In the genomic region with DNA sequence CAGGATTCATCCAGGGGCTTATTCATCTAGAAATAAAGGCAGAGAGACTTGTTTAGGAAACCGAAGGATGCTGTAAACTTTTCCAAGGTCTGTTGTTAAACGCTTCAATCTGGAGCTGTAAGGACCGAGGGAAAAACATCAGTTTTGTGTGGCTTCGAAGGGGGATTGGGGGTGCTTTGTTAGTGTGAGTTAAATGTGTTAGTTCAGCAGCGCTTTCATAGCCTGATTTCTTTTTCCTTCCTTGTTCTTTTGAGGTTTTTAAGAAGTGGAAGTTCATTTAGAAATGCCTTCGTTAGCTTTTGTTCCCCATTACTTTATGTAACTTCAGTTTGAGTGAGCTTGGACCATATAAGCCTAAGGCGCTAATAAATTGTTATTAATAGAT, we compare ENCODE assay signal across 8 cellular contexts. TPM values are rescaled to one million over a fixed set of nuclear protein-coding genes. Genes with fewer than 3 reads are reported as not detected.
DNase-seq lines count a peak whose midpoint lies in the region; ATAC-seq and TF ChIP-seq lines count a peak whose summit lies in the region.

No MANE protein-coding gene starts in this region.

- H3K27me3 ChIP-seq in left ventricle myocardium inferior (ENCODE audit: low read depth) (no peaks in the 10 kb centered on the region), vagina (no peaks in the 10 kb centered on the region)

- DNase-seq in left ventricle myocardium inferior (no peak), left cardiac atrium (no peak), astrocyte of the cerebellum (ENCODE audit: low read depth) (no peak), medulla oblongata (ENCODE audit: extremely low spot score) (peak; percentile 56), vagina (ENCODE audit: extremely low spot score in 2 of 2) (no peak), NCI-H1105 (lab: John Stamatoyannopoulos, UW) (no peak), NK-92 (lab: John Stamatoyannopoulos, UW; ENCODE audit: unreplicated experiment) (no peak)
- no peak for DNase-seq in activated CD8-positive, alpha-beta memory T cell treated with anti-CD3 and anti-CD28 coated beads, Interleukin-2, amount 50 U/mL, for 4 hours

- H3K27ac ChIP-seq in left ventricle myocardium inferior (replicated peaks) = peak overlapping the region; percentile 92
- no peak overlapping the region for H3K27ac ChIP-seq in vagina

- intact Hi-C loops in left ventricle myocardium inferior (cut with micrococcal nuclease) = loop anchor here (5.0 kb wide), 1 partner anchor 77 kb away; no protein-coding TSS in a partner anchor
- intact Hi-C loops in left cardiac atrium (cut with DNase I) = loop anchor here in 1 of 2 donors (5.0 kb wide), 1 partner anchor 67 kb away; no protein-coding TSS in a partner anchor
- intact Hi-C loops in vagina (cut with DNase I) = no loop called here

- in situ Hi-C loops in astrocyte of the cerebellum (cut with HindIII; ENCODE audit: low sequenced_read_pairs) = no loop called here

- H3K36me3 ChIP-seq in left ventricle myocardium inferior (no peaks in the 10 kb centered on the region), vagina (no peaks in the 10 kb centered on the region)

- TF ChIP-seq CTCF in left ventricle myocardium inferior (IDR thresholded peaks at IDR 0.05; ENCODE audit: borderline replicate concordance) (no peak), astrocyte of the cerebellum (IDR thresholded peaks at IDR 0.05; ENCODE audit: low read depth, low read length, missing control alignments) (no peak), vagina (IDR thresholded peaks at IDR 0.05) (no peak)

- no peak for TF ChIP-seq POLR2A in vagina (IDR thresholded peaks at IDR 0.05)

- H3K4me1 ChIP-seq in left ventricle myocardium inferior (peaks cover 66% of the 10 kb centered on the region), vagina (peaks cover 54% of the 10 kb centered on the region)

- peak overlapping the region; percentile 85 for H3K4me3 ChIP-seq in left ventricle myocardium inferior
- peak overlapping the region; percentile 96 for H3K4me3 ChIP-seq in astrocyte of the cerebellum (ENCODE audit: low read depth, low read length)
- peak overlapping the region; percentile 71 to 87 for H3K4me3 ChIP-seq in vagina

- ATAC-seq in left cardiac atrium = no peak

- H3K9me3 ChIP-seq in left ventricle myocardium inferior (replicated peaks) (no peaks in the 10 kb centered on the region), vagina (no peaks in the 10 kb centered on the region)

RNA-seq across cellular contexts. Expression of gene ANKS1A, which starts 1.5 kb away (rescaled TPM):
- 33.5 TPM for total RNA-seq in left ventricle myocardium inferior
- total RNA-seq in left cardiac atrium = 10 to 100 TPM; 20.9 to 26.4 TPM
- total RNA-seq in vagina = 24.3 TPM

RNA-seq across cellular contexts. Expression of gene TAF11, which starts 2.7 kb away (rescaled TPM):
- 18.1 TPM for total RNA-seq in left ventricle myocardium inferior
- 10 to 100 TPM; 16.6 to 20.5 TPM for total RNA-seq in left cardiac atrium
- total RNA-seq in vagina = 11.3 TPM
